Comparison of ENCODE assay signal across 8 cellular contexts in genomic region chr19:35266904-35267817, GRCh38.
DNase-seq lines count a peak whose midpoint lies in the region; ATAC-seq lines count a peak whose summit lies in the region.

No MANE protein-coding gene starts in this region.

- H3K27me3 Mint-ChIP-seq in central memory CD8-positive, alpha-beta T cell = no peaks in the 10 kb centered on the region

- H3K4me1 Mint-ChIP-seq in central memory CD8-positive, alpha-beta T cell = peaks cover 34% of the 10 kb centered on the region

- no peaks in the 10 kb centered on the region for H3K9me3 Mint-ChIP-seq in central memory CD8-positive, alpha-beta T cell

- DNase-seq in activated T-cell treated with anti-CD3 and anti-CD28 coated beads for 24 hours (ENCODE audit: low read depth) = peak; percentile 28
- no peak for DNase-seq in activated T-cell treated with anti-CD3 and anti-CD28 coated beads for 4 hours
- peak; percentile 12 for DNase-seq in T-helper 22 cell (ENCODE audit: low read depth)
- DNase-seq in central memory CD8-positive, alpha-beta T cell (ENCODE audit: low spot score in 2 of 2) = peak in 1 of 2 donors; percentile 47
- peak; percentile 72 for DNase-seq in left kidney (ENCODE audit: low read depth, low spot score)
- peak; percentile 33 for DNase-seq in stimulated activated CD8-positive, alpha-beta memory T cell treated with anti-CD3 and anti-CD28 coated beads, Interleukin-15, amount 100 ng/mL, for 24 hours (ENCODE audit: low read depth)

- H3K4me3 Mint-ChIP-seq in central memory CD8-positive, alpha-beta T cell = peak overlapping the region; percentile 89

- ATAC-seq in central memory CD8-positive, alpha-beta T cell (replicated peaks; ENCODE audit: extremely low read depth, poor library complexity, severe bottlenecking) = peak; percentile 5
- ATAC-seq in HG02623 (IDR thresholded peaks at IDR 0.05; ENCODE audit: unreplicated experiment) (no peak), GM18520 (IDR thresholded peaks at IDR 0.05; ENCODE audit: unreplicated experiment) (no peak)

- peaks cover 42% of the 10 kb centered on the region for H3K36me3 Mint-ChIP-seq in central memory CD8-positive, alpha-beta T cell (ENCODE audit: insufficient read depth)

- peak overlapping the region; percentile 94 for H3K27ac Mint-ChIP-seq in central memory CD8-positive, alpha-beta T cell (ENCODE audit: low read depth)
